33 cellular contexts compared by ENCODE assay signal in genomic region chr17:33534063-33534462, GRCh38.
DNase-seq lines count a peak whose midpoint lies in the region; FAIRE-seq and TF ChIP-seq lines count a peak whose summit lies in the region.
"Had no signal": no experiment of that assay in that cellular context is flagged by ENCODE, and none has a peak within 500 bp of the region (broad histone marks: within the 10 kb centered on the region; RNA-seq: fewer than 3 reads in every experiment).

No MANE protein-coding gene starts in this region.

- peak overlapping the region; percentile 49 for H3K4me2 ChIP-seq in neural cell (ENCODE audit: low read length)
- H3K4me2 ChIP-seq: A549; BLaER1; BLaER1 treated with 17β-estradiol and CSF1 and Interleukin-3, amounts not matched to agents 10 nM and 100 nM had no signal

- TF ChIP-seq CTCF in bronchial epithelial cell (IDR thresholded peaks at IDR 0.05; ENCODE audit: insufficient read depth, low read length, severe bottlenecking) (no peak), neural cell (IDR thresholded peaks at IDR 0.05; ENCODE audit: poor library complexity, severe bottlenecking) (no peak), thyroid gland (IDR thresholded peaks at IDR 0.05) (no peak)

- H3K27ac ChIP-seq in neural cell (ENCODE audit: low read length) (peak overlapping the region; percentile 80), thyroid gland (no peak overlapping the region)
- H3K27ac ChIP-seq: 22Rv1; A549; BLaER1; BLaER1 treated with 17β-estradiol and CSF1 and Interleukin-3, amounts not matched to agents 10 nM and 100 nM; C4-2B had no signal

- peak overlapping the region; percentile 45 for H3K9ac ChIP-seq in neural cell (ENCODE audit: low read length)
- H3K9ac ChIP-seq: BLaER1; BLaER1 treated with 17β-estradiol and CSF1 and Interleukin-3, amounts not matched to agents 10 nM and 100 nM had no signal

- no peak overlapping the region for H2AFZ ChIP-seq in neural cell (ENCODE audit: low read depth, low read length)

- H3K36me3 ChIP-seq in bronchial epithelial cell (ENCODE audit: control insufficient read depth, insufficient read depth, low read length) (no peaks in the 10 kb centered on the region), neural cell (ENCODE audit: insufficient read depth, low read length) (no peaks in the 10 kb centered on the region), thyroid gland (no peaks in the 10 kb centered on the region)
- H3K36me3 ChIP-seq: BE2C; BLaER1; BLaER1 treated with 17β-estradiol and CSF1 and Interleukin-3, amounts not matched to agents 10 nM and 100 nM had no signal

- H3K27me3 ChIP-seq in bronchial epithelial cell (ENCODE audit: control insufficient read depth, insufficient read depth, low read length) = no peaks in the 10 kb centered on the region
- H3K27me3 ChIP-seq in neural cell (ENCODE audit: insufficient read depth, low read depth, low read length) = no peaks in the 10 kb centered on the region
- H3K27me3 ChIP-seq in thyroid gland = no peaks in the 10 kb centered on the region
- H3K27me3 ChIP-seq: BLaER1; BLaER1 treated with 17β-estradiol and CSF1 and Interleukin-3, amounts not matched to agents 10 nM and 100 nM had no signal

- intact Hi-C loops in thyroid gland (cut with DNase I) = no loop called here

- TF ChIP-seq RAD21 in neural cell (conservative IDR thresholded peaks at IDR 0.05) = peak; percentile 33

- H4K20me1 ChIP-seq in neural cell (ENCODE audit: insufficient read depth) = no peaks in the 10 kb centered on the region
- H4K20me1 ChIP-seq: BLaER1; BLaER1 treated with 17β-estradiol and CSF1 and Interleukin-3, amounts not matched to agents 10 nM and 100 nM had no signal

- peak; percentile 32 for FAIRE-seq in bronchial epithelial cell (lab: Jason Lieb, UNC)
- FAIRE-seq: A204.1, A549, D721Med had no signal

- TF ChIP-seq EP300 in neural cell (conservative IDR thresholded peaks at IDR 0.05; ENCODE audit: poor library complexity, severe bottlenecking) = peak; percentile 90

- no peaks in the 10 kb centered on the region for H3F3A ChIP-seq in neural cell (ENCODE audit: insufficient read depth, low read length, poor library complexity, severe bottlenecking)

- H3K4me1 ChIP-seq in thyroid gland = no peaks in the 10 kb centered on the region
- H3K4me1 ChIP-seq: A549, BE2C, BLaER1, Caco-2 had no signal

- TF ChIP-seq POLR2A in thyroid gland (IDR thresholded peaks at IDR 0.05) = no peak

- H3K4me3 ChIP-seq in bronchial epithelial cell (ENCODE audit: low read depth, low read length) = no peak overlapping the region
- H3K4me3 ChIP-seq in neural cell (ENCODE audit: low read length) = peak overlapping the region; percentile 32
- no peak overlapping the region for H3K4me3 ChIP-seq in thyroid gland (replicated peaks in 1 of 3)
- H3K4me3 ChIP-seq: A549; BLaER1; BLaER1 treated with 17β-estradiol and CSF1 and Interleukin-3, amounts not matched to agents 10 nM and 100 nM had no signal

- no peaks in the 10 kb centered on the region for H3K9me3 ChIP-seq in neural cell (ENCODE audit: low read length)
- H3K9me3 ChIP-seq in thyroid gland = no peaks in the 10 kb centered on the region
- H3K9me3 ChIP-seq: A549; BE2C; BLaER1; BLaER1 treated with 17β-estradiol and CSF1 and Interleukin-3, amounts not matched to agents 10 nM and 100 nM; Caco-2 had no signal

- no peaks in the 10 kb centered on the region for H3K9me2 ChIP-seq in neural cell (ENCODE audit: insufficient read depth, low read length)

- no peak for DNase-seq in bronchial epithelial cell (ENCODE audit: low read depth)
- peak; percentile 86 for DNase-seq in retina
- no peak for DNase-seq in thyroid gland
- DNase-seq in GM03348 (ENCODE audit: low spot score) = no peak
- DNase-seq in anterior cingulate cortex (lab: John Stamatoyannopoulos, UW) = no peak
- DNase-seq: 8988T; ACHN; AML-193; BE2C; C1 segment of cervical spinal cord; Caco-2; Calu3; CD4-positive, alpha-beta memory T cell; CD4-positive, alpha-beta T cell; CD4-positive, CD25-positive, alpha-beta regulatory T cell; CD8-positive, alpha-beta memory T cell; CD8-positive, alpha-beta T cell; COR-L47; DMS 273 treated with DMSO at 0.1 percent for 48 hours; DMS153; DMS53; DMS79; DMS79 treated with DMSO at 0.1 percent for 48 hours; DND-41; EL had no signal

- no peaks in the 10 kb centered on the region for H3K79me2 ChIP-seq in neural cell (replicated peaks; ENCODE audit: insufficient read depth, low read length)

- 79 to 90% methylated on average over 8 of the region's 8 CpGs for WGBS in thyroid gland, 2 donors

TF ChIP-seq in neural cell, 6 proteins besides CTCF, POLR2A, EP300 and RAD21:
- no peak for TF ChIP-seq TAF1 (IDR thresholded peaks at IDR 0.05; ENCODE audit: low read depth)
- no peak for TF ChIP-seq MXI1 (conservative IDR thresholded peaks at IDR 0.05; ENCODE audit: poor library complexity, severe bottlenecking)
- TF ChIP-seq POLR2AphosphoS5 (IDR thresholded peaks at IDR 0.05) = peak; percentile 73
- TF ChIP-seq SMC3 (conservative IDR thresholded peaks at IDR 0.05; ENCODE audit: poor library complexity) = peak; percentile 25
- TF ChIP-seq REST (IDR thresholded peaks at IDR 0.05; ENCODE audit: borderline replicate concordance) = peak; percentile 15
- no peak for TF ChIP-seq EZH2 (IDR thresholded peaks at IDR 0.05; ENCODE audit: borderline replicate concordance, insufficient read depth, low read length, poor library complexity, severe bottlenecking)
